ENCODE assay signal across 12 cellular contexts in genomic region chr2:230664128-230664527, GRCh38. TPM values are rescaled to one million over a fixed set of nuclear protein-coding genes. Genes with fewer than 3 reads are reported as not detected.
A peak's percentile ranks its signal among the peaks of the same experiment; 100 is the strongest.
DNase-seq lines count a peak whose midpoint lies in the region; ATAC-seq and TF ChIP-seq lines count a peak whose summit lies in the region.
"Had no signal": no experiment of that assay in that cellular context is flagged by ENCODE, and none has a peak within 500 bp of the region (broad histone marks: within the 10 kb centered on the region; RNA-seq: fewer than 3 reads in every experiment).

No MANE protein-coding gene starts in this region.

- H3K4me2 ChIP-seq in mammary epithelial cell (ENCODE audit: insufficient read depth, low read depth, low read length): no peak overlapping the region
- H3K4me2 ChIP-seq: smooth muscle cell had no signal

- no peaks in the 10 kb centered on the region for H3K9me3 ChIP-seq in mammary epithelial cell (replicated peaks; ENCODE audit: insufficient read depth, low read length)
- H3K9me3 ChIP-seq: ascending aorta, lower lobe of right lung had no signal

- no peaks in the 10 kb centered on the region for H3K27me3 ChIP-seq in mammary epithelial cell (ENCODE audit: insufficient read depth, low read length)
- H3K27me3 ChIP-seq: ascending aorta had no signal

- CTCF ChIA-PET in MCF 10A (lab: Yijun Ruan, JAX) (interaction anchor here (0.6 kb wide), 1 partner anchor 16 kb away, joined by 3 read pairs; no protein-coding TSS in a partner anchor), mammary epithelial cell (lab: Charles Lee; ENCODE audit: low non-redundant PET) (no interaction called here)

- peaks cover 25% of the 10 kb centered on the region for H3K4me1 ChIP-seq in mammary epithelial cell (ENCODE audit: insufficient read depth, low read length)
- H3K4me1 ChIP-seq: ascending aorta had no signal

- no peak for ATAC-seq in effector memory CD8-positive, alpha-beta T cell (replicated peaks)
- ATAC-seq in stimulated activated naive CD8-positive, alpha-beta T cell treated with anti-CD3 and anti-CD28 coated beads, Interleukin-15, amount 100 ng/mL, for 72 hours: no peak
- ATAC-seq in GM21737 (IDR thresholded peaks at IDR 0.05; ENCODE audit: unreplicated experiment): no peak

- H3K36me3 Mint-ChIP-seq in MCF 10A (ENCODE audit: insufficient read depth, unreplicated experiment): no peaks in the 10 kb centered on the region
- H3K36me3 Mint-ChIP-seq in effector memory CD8-positive, alpha-beta T cell (ENCODE audit: insufficient read depth): peaks cover 9% of the 10 kb centered on the region

- H2AFZ ChIP-seq in mammary epithelial cell (ENCODE audit: low read depth, low read length): no peak overlapping the region

- dilution Hi-C loops in mammary epithelial cell (cut with HindIII; ENCODE audit: low sequenced_read_pairs): no loop called here

- no peak overlapping the region for H3K27ac Mint-ChIP-seq in MCF 10A (ENCODE audit: low read depth, unreplicated experiment)
- H3K27ac Mint-ChIP-seq in effector memory CD8-positive, alpha-beta T cell: peak overlapping the region; percentile 88 to 89
- H3K27ac Mint-ChIP-seq in stimulated activated naive CD8-positive, alpha-beta T cell treated with anti-CD3 and anti-CD28 coated beads, Interleukin-15, amount 100 ng/mL, for 72 hours: peak overlapping the region in 1 of 2 donors; percentile 17

- BruUV-seq in MCF 10A (replicated peaks; lab: Mats Ljungman, UMichigan) (no TSS peak), mammary epithelial cell (replicated peaks; lab: Mats Ljungman, UMichigan) (no TSS peak)

- no peaks in the 10 kb centered on the region for H3K36me3 ChIP-seq in mammary epithelial cell (ENCODE audit: insufficient read depth, low read length)
- H3K36me3 ChIP-seq: ascending aorta, lower lobe of right lung had no signal

- H3K79me2 ChIP-seq in mammary epithelial cell (ENCODE audit: insufficient read depth, low read length): no peaks in the 10 kb centered on the region

- POLR2A ChIA-PET in MCF 10A (lab: Yijun Ruan, JAX): interaction anchor here (0.7 to 1.0 kb wide), 2 partner anchors 27 to 50 kb away, joined by 3 to 4 read pairs; no protein-coding TSS in a partner anchor

- peaks cover 39% of the 10 kb centered on the region for H3K4me1 Mint-ChIP-seq in MCF 10A (ENCODE audit: insufficient read depth, unreplicated experiment)
- peaks cover 84 to 89% of the 10 kb centered on the region in 2 donors for H3K4me1 Mint-ChIP-seq in effector memory CD8-positive, alpha-beta T cell (ENCODE audit: low read depth in 2 of 2)
- peaks cover 100% of the 10 kb centered on the region for H3K4me1 Mint-ChIP-seq in stimulated activated naive CD8-positive, alpha-beta T cell treated with anti-CD3 and anti-CD28 coated beads, Interleukin-15, amount 100 ng/mL, for 72 hours

- WGBS in mammary epithelial cell (ENCODE audit: low coverage, missing lambda C conversion rate): 79% methylated on average over 3 of the region's 4 CpGs

- no peak overlapping the region for H3K9ac ChIP-seq in mammary epithelial cell (ENCODE audit: insufficient read depth, low read length)

- H3K4me3 Mint-ChIP-seq in MCF 10A (ENCODE audit: unreplicated experiment): no peak overlapping the region
- peak overlapping the region; percentile 68 to 75 for H3K4me3 Mint-ChIP-seq in effector memory CD8-positive, alpha-beta T cell
- peak overlapping the region; percentile 46 to 59 for H3K4me3 Mint-ChIP-seq in stimulated activated naive CD8-positive, alpha-beta T cell treated with anti-CD3 and anti-CD28 coated beads, Interleukin-15, amount 100 ng/mL, for 72 hours

- intact Hi-C loops in MCF 10A (cut with micrococcal nuclease) (no loop called here), mammary epithelial cell (cut with micrococcal nuclease) (loop anchor here (5.0 kb wide), 1 partner anchor 37 kb away; no protein-coding TSS in a partner anchor)

- no peaks in the 10 kb centered on the region for H3K9me3 Mint-ChIP-seq in MCF 10A (ENCODE audit: unreplicated experiment)
- no peaks in the 10 kb centered on the region for H3K9me3 Mint-ChIP-seq in effector memory CD8-positive, alpha-beta T cell
- H3K9me3 Mint-ChIP-seq in stimulated activated naive CD8-positive, alpha-beta T cell treated with anti-CD3 and anti-CD28 coated beads, Interleukin-15, amount 100 ng/mL, for 72 hours: no peaks in the 10 kb centered on the region

- in situ Hi-C loops in mammary epithelial cell (cut with MboI; ENCODE audit: low sequenced_read_pairs in 2 of 2): no loop called here

- no peak for TF ChIP-seq CTCF in MCF 10A (IDR thresholded peaks at IDR 0.05; ENCODE audit: unreplicated experiment)
- TF ChIP-seq CTCF in mammary epithelial cell (conservative IDR thresholded peaks at IDR 0.05 in 1 of 2, IDR thresholded peaks at IDR 0.05 in 1 of 2; ENCODE audit: extremely low read depth in 1 of 2, insufficient read depth in 1 of 2, low read depth in 1 of 2, low read length in 2 of 2): no peak

- peak; percentile 30 for DNase-seq in MCF 10A (ENCODE audit: unreplicated experiment)
- DNase-seq in mammary epithelial cell: no peak
- DNase-seq in effector memory CD8-positive, alpha-beta T cell: no peak
- DNase-seq in stimulated activated naive CD8-positive, alpha-beta T cell treated with anti-CD3 and anti-CD28 coated beads, Interleukin-15, amount 100 ng/mL, for 72 hours: peak in 1 of 2 donors; percentile 34
- DNase-seq in GM19240 (ENCODE audit: insufficient read length, low spot score): no peak
- DNase-seq in AG08395 (ENCODE audit: low spot score): no peak
- DNase-seq: lower lobe of right lung had no signal

- no peaks in the 10 kb centered on the region for H3K27me3 Mint-ChIP-seq in MCF 10A (ENCODE audit: insufficient read depth, unreplicated experiment)
- no peaks in the 10 kb centered on the region for H3K27me3 Mint-ChIP-seq in effector memory CD8-positive, alpha-beta T cell
- H3K27me3 Mint-ChIP-seq in stimulated activated naive CD8-positive, alpha-beta T cell treated with anti-CD3 and anti-CD28 coated beads, Interleukin-15, amount 100 ng/mL, for 72 hours: no peaks in the 10 kb centered on the region

- no peak overlapping the region for H3K27ac ChIP-seq in mammary epithelial cell (ENCODE audit: insufficient read depth, low read depth, low read length)
- H3K27ac ChIP-seq: ascending aorta, C4-2B, lower lobe of right lung had no signal

- TF ChIP-seq POLR2A in Raji (IDR thresholded peaks at IDR 0.05; ENCODE audit: insufficient read depth, low read depth, low read length): 0 out of 2 replicates have a peak, but pooled peaks have one; percentile 16

- H4K20me1 ChIP-seq in mammary epithelial cell (ENCODE audit: insufficient read depth, low read length): no peaks in the 10 kb centered on the region

- H3K4me3 ChIP-seq in mammary epithelial cell (replicated peaks in 1 of 3; ENCODE audit: insufficient read depth in 1 of 3, low read depth in 2 of 3, low read length in 3 of 3): no peak overlapping the region
- H3K4me3 ChIP-seq: ascending aorta, lower lobe of right lung, smooth muscle cell had no signal

RNA-seq across cellular contexts. Expression of gene CAB39, which starts 48.5 kb away (rescaled TPM):
- total RNA-seq in MCF 10A (2022): 76.9 and 91.7 TPM in 2 replicates
- total RNA-seq in mammary epithelial cell: 100 to 1,000 TPM in 1 of 2 donors, 10 to 100 TPM in 1; 68.3 to 115 TPM
- polyA plus RNA-seq in mammary epithelial cell: 55.2 TPM
- polyA minus RNA-seq in mammary epithelial cell: 149 TPM
